In genomic region chr21:45138199-45139002, GRCh38 we compare ENCODE assay signal across 8 cellular contexts.
DNase-seq lines count a peak whose midpoint lies in the region; ATAC-seq and TF ChIP-seq lines count a peak whose summit lies in the region.

No MANE protein-coding gene starts in this region.

- peak; percentile 30 for TF ChIP-seq CTCF in mucosa of descending colon (IDR thresholded peaks at IDR 0.05)

- no peaks in the 10 kb centered on the region for H3K36me3 ChIP-seq in mucosa of descending colon (ENCODE audit: low read depth)

- intact Hi-C loops in mucosa of descending colon (cut with DNase I, micrococcal nuclease): no loop called here

- no peaks in the 10 kb centered on the region for H3K4me1 ChIP-seq in mucosa of descending colon (ENCODE audit: low read depth)

- peak; percentile 70 for DNase-seq in activated gamma-delta T cell treated with Interleukin-2 at 50 U/mL for 16 hours
- DNase-seq in activated gamma-delta T cell (lab: John Stamatoyannopoulos, UW): no peak
- DNase-seq in NCI-H226: peak; percentile 41
- DNase-seq in activated CD4-positive, alpha-beta T cell treated with anti-CD3 and anti-CD28 coated beads, Interleukin-2, amount 50 U/mL, for 24 hours (ENCODE audit: low read depth in 1 of 2, low spot score in 1 of 2): peak; percentile 41 to 55
- peak; percentile 63 for DNase-seq in effector CD4-positive, alpha-beta T cell
- DNase-seq in mucosa of descending colon: peak in 2 of 3 donors; percentile 65 to 75
- peak; percentile 88 for DNase-seq in stimulated activated CD8-positive, alpha-beta memory T cell treated with anti-CD3 and anti-CD28 coated beads, Interleukin-4, amount 100 ng/mL, for 48 hours

- H3K9me3 ChIP-seq in mucosa of descending colon: no peaks in the 10 kb centered on the region

- ATAC-seq in mucosa of descending colon: peak; percentile 90
- no peak for ATAC-seq in HG03442 (IDR thresholded peaks at IDR 0.05; ENCODE audit: unreplicated experiment)

- H3K4me3 ChIP-seq in mucosa of descending colon: no peak overlapping the region
